25 cellular contexts compared by ENCODE assay signal in the genomic region with DNA sequence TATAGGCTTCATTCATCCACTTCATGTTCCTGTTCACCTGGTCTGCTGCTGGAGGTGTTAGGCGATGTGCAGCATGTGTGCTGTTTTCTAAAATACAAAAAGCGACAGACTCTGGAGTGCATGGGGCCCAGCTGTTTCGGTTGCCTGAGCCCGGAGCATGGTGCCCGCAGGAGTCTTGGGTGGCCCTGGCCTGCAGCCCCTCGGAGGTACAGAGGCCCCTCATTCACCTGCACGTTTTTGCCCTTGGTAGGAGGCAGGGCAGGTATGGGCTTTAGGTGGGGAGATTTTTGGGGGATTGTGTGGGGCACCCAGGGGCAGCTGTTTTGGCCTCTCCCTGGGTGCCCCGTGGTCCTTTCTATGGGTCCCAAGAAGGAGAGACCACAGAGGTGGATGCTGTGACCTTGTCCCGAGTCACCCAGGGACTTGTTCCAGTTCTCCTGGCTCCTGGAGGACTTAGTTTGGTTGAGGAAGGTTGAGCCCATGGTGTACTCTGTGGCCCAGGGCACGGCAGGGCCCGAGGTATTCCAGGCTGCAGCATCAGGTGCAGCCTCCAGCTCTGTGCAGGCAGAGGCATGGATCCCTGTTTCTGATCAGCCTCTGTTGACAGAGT.
DNase-seq lines count a peak whose midpoint lies in the region; ATAC-seq and TF ChIP-seq lines count a peak whose summit lies in the region.
"Had no signal": no experiment of that assay in that cellular context is flagged by ENCODE, and none has a peak within 500 bp of the region (broad histone marks: within the 10 kb centered on the region; RNA-seq: fewer than 3 reads in every experiment).

No MANE protein-coding gene starts in this region.

- no peak for TF ChIP-seq CTCF in CD8-positive, alpha-beta T cell (IDR thresholded peaks at IDR 0.05)
- TF ChIP-seq CTCF in progenitor cell of endocrine pancreas (IDR thresholded peaks at IDR 0.05; ENCODE audit: unreplicated experiment): no peak

- H3K27ac Mint-ChIP-seq in CD8-positive, alpha-beta T cell: peak overlapping the region; percentile 22
- peak overlapping the region; percentile 7 for H3K27ac Mint-ChIP-seq in progenitor cell of endocrine pancreas
- H3K27ac Mint-ChIP-seq: CD4-positive, CD25-positive, alpha-beta regulatory T cell; GM23338 had no signal

- H3K36me3 Mint-ChIP-seq in CD8-positive, alpha-beta T cell: peaks cover 92% of the 10 kb centered on the region
- H3K36me3 Mint-ChIP-seq in progenitor cell of endocrine pancreas (ENCODE audit: insufficient read depth): peaks cover 21% of the 10 kb centered on the region

- no peak overlapping the region for H3K4me3 ChIP-seq in CD8-positive, alpha-beta T cell (ENCODE audit: low read depth, low read length)
- no peak overlapping the region for H3K4me3 ChIP-seq in H7 (ENCODE audit: insufficient read depth, low read depth, low read length)
- H3K4me3 ChIP-seq: GM12878, GM23338, Peyer's patch had no signal

- no peak overlapping the region for H3K27ac ChIP-seq in CD8-positive, alpha-beta T cell (ENCODE audit: low read depth, low read length)
- H3K27ac ChIP-seq: HL-60, Peyer's patch had no signal

- no peaks in the 10 kb centered on the region for H3K9me3 ChIP-seq in CD8-positive, alpha-beta T cell (ENCODE audit: low read length)
- H3K9me3 ChIP-seq: Caco-2, Peyer's patch had no signal

- H3K36me3 ChIP-seq in CD8-positive, alpha-beta T cell (ENCODE audit: insufficient read depth, low read length): peaks cover 75% of the 10 kb centered on the region
- peaks cover 43% of the 10 kb centered on the region for H3K36me3 ChIP-seq in H7 (replicated peaks; ENCODE audit: control insufficient read depth, insufficient read depth, low read length)

- H3K4me1 ChIP-seq in CD8-positive, alpha-beta T cell (ENCODE audit: insufficient read depth, low read length): no peaks in the 10 kb centered on the region
- H3K4me1 ChIP-seq: Caco-2, Peyer's patch had no signal

- no peak for ATAC-seq in CD8-positive, alpha-beta T cell
- ATAC-seq: GM12878, GM23338 had no signal

- DNase-seq in CD8-positive, alpha-beta T cell: peak in 2 of 7 experiments; percentile 8 to 40
- DNase-seq in H7 (peak; percentile 14), islet precursor cell (peak; percentile 43), progenitor cell of endocrine pancreas (ENCODE audit: low spot score, unreplicated experiment) (no peak), NCI-H187 (lab: John Stamatoyannopoulos, UW) (no peak), NCI-H2227 (lab: John Stamatoyannopoulos, UW; ENCODE audit: unreplicated experiment) (no peak), NCI-H1092 treated with DMSO at 0.1 percent for 48 hours (lab: John Stamatoyannopoulos, UW) (no peak), NCI-H510A (lab: John Stamatoyannopoulos, UW) (no peak)
- DNase-seq: Caco-2; CD4-positive, CD25-positive, alpha-beta regulatory T cell; DMS 273 treated with DMSO at 0.1 percent for 48 hours; DMS79 treated with DMSO at 0.1 percent for 48 hours; HCEC 1CT; KG1; NCI-H1092; NCI-H1436 treated with DMSO at 0.1 percent for 48 hours; NCI-H2029; NCI-H226; NCI-H524; NCI-H774; NK-92 treated with Interleukin-12 subunit alpha and Interleukin-12 subunit beta, amount 100 ng/mL, for 24 hours had no signal

- POLR2A ChIA-PET in CD8-positive, alpha-beta T cell (lab: Charles Lee): no interaction called here

- H3K27me3 ChIP-seq in CD8-positive, alpha-beta T cell (ENCODE audit: insufficient read depth, low read length): no peaks in the 10 kb centered on the region
- no peaks in the 10 kb centered on the region for H3K27me3 ChIP-seq in H7 (ENCODE audit: control insufficient read depth, insufficient read depth, low read length)
- H3K27me3 ChIP-seq: Peyer's patch had no signal

- H3K4me3 Mint-ChIP-seq in CD8-positive, alpha-beta T cell: no peak overlapping the region
- H3K4me3 Mint-ChIP-seq in progenitor cell of endocrine pancreas (ENCODE audit: low read depth): no peak overlapping the region
- H3K4me3 Mint-ChIP-seq: CD4-positive, CD25-positive, alpha-beta regulatory T cell; GM23338 had no signal

- no peaks in the 10 kb centered on the region for H3K9me3 Mint-ChIP-seq in CD8-positive, alpha-beta T cell
- no peaks in the 10 kb centered on the region for H3K9me3 Mint-ChIP-seq in progenitor cell of endocrine pancreas (ENCODE audit: low read depth)
- H3K9me3 Mint-ChIP-seq: CD4-positive, CD25-positive, alpha-beta regulatory T cell; GM23338 had no signal

- no peaks in the 10 kb centered on the region for H3K27me3 Mint-ChIP-seq in CD8-positive, alpha-beta T cell (ENCODE audit: low read depth)
- no peaks in the 10 kb centered on the region for H3K27me3 Mint-ChIP-seq in progenitor cell of endocrine pancreas
- H3K27me3 Mint-ChIP-seq: CD4-positive, CD25-positive, alpha-beta regulatory T cell had no signal

- intact Hi-C loops in CD8-positive, alpha-beta T cell (cut with DNase I, micrococcal nuclease): no loop called here

- H3K4me1 Mint-ChIP-seq in CD8-positive, alpha-beta T cell (ENCODE audit: low read depth): no peaks in the 10 kb centered on the region
- no peaks in the 10 kb centered on the region for H3K4me1 Mint-ChIP-seq in progenitor cell of endocrine pancreas (ENCODE audit: low read depth)
- H3K4me1 Mint-ChIP-seq: CD4-positive, CD25-positive, alpha-beta regulatory T cell; GM23338 had no signal

- CTCF ChIA-PET in CD8-positive, alpha-beta T cell (lab: Charles Lee): interaction anchor here (1.3 kb wide), 1 partner anchor 304 kb away, joined by 3 read pairs; no protein-coding TSS in a partner anchor

Comparison
In these comparisons a context has a peak if more than half of its experiments do, and no peak if none do; other contexts are left out.
1. DNase-seq: peak in H7 (single experiment) and islet precursor cell (single experiment); none in progenitor cell of endocrine pancreas (single experiment), NCI-H187 (0 of 2), NCI-H2227 (single experiment), NCI-H1092 treated with DMSO at 0.1 percent for 48 hours (single experiment) and NCI-H510A (single experiment).